ENCODE assay signal across 8 cellular contexts in genomic region chr2:157492189-157492773, GRCh38. TPM values are rescaled to one million over a fixed set of nuclear protein-coding genes. Genes with fewer than 3 reads are reported as not detected.
DNase-seq lines count a peak whose midpoint lies in the region; ATAC-seq, FAIRE-seq and TF ChIP-seq lines count a peak whose summit lies in the region.

No MANE protein-coding gene starts in this region.

- 8 to 10% (median 10%) methylated on average over 5 of the region's 5 CpGs for WGBS in ovary, 3 donors

- no peaks in the 10 kb centered on the region for H3K36me3 ChIP-seq in ovary

- intact Hi-C loops in ovary (cut with DNase I) = loop anchor here in 2 of 4 donors (5.0 to 10.0 kb wide), 3 partner anchors 283 to 1263 kb away; no protein-coding TSS in a partner anchor

- TF ChIP-seq CTCF in foreskin keratinocyte (conservative IDR thresholded peaks at IDR 0.05) (peak; percentile 83), ovary (IDR thresholded peaks at IDR 0.05) (peak in 2 of 3 donors; percentile 27 to 58)

- no peaks in the 10 kb centered on the region for H3K9me3 ChIP-seq in ovary

- H3K4me3 ChIP-seq in Jurkat, Clone E6-1 (ENCODE audit: low read length) = no peak overlapping the region
- H3K4me3 ChIP-seq in ovary = no peak overlapping the region

- no peak for TF ChIP-seq POLR2A in ovary (IDR thresholded peaks at IDR 0.05)

- peak; percentile 97 for ATAC-seq in GM21723 (IDR thresholded peaks at IDR 0.05; ENCODE audit: unreplicated experiment)
- peak; percentile 90 for ATAC-seq in foreskin keratinocyte

- peak; percentile 63 for FAIRE-seq in G401.6 (lab: Jason Lieb, UNC)

- DNase-seq in Jurkat, Clone E6-1 (ENCODE audit: low read depth, low spot score) = peak; percentile 64
- DNase-seq in RPMI7951 (ENCODE audit: low read depth) = peak; percentile 66
- DNase-seq in activated T-helper 9 cell treated with anti-CD3 and anti-CD28 coated beads, Interleukin-2, amount 50 U/mL, for 16 hours (ENCODE audit: low read depth) = peak; percentile 47
- DNase-seq in foreskin keratinocyte = peak in 1 of 2 donors; percentile 39
- DNase-seq in ovary = peak; percentile 49 to 70 (median 60)
- DNase-seq in ureter (ENCODE audit: low spot score) = peak; percentile 67

- peaks cover 30% of the 10 kb centered on the region for H3K27me3 ChIP-seq in foreskin keratinocyte
- H3K27me3 ChIP-seq in ovary = no peaks in the 10 kb centered on the region

- H3K27ac ChIP-seq in foreskin keratinocyte = no peak overlapping the region
- H3K27ac ChIP-seq in ovary = no peak overlapping the region

- no peak for TF ChIP-seq EP300 in ovary (IDR thresholded peaks at IDR 0.05)

- H3K4me1 ChIP-seq in foreskin keratinocyte (no peaks in the 10 kb centered on the region), ovary (ENCODE audit: insufficient read depth) (peaks cover 2% of the 10 kb centered on the region)

RNA-seq across cellular contexts. Expression of gene CYTIP, which starts 48.4 kb away (rescaled TPM):
- not detected for polyA plus RNA-seq in Jurkat, Clone E6-1 (2012; ENCODE audit: insufficient read depth, insufficient read length)
- 0.72 and 1.8 TPM in 2 replicates for total RNA-seq in RPMI7951 (2014; rRNA removed; shearing (Covaris generic))
- total RNA-seq in foreskin keratinocyte (not detected in 2 replicates), ovary (1 to 10 TPM in 6 of 7 donors, under 1 TPM in 1; 0.66 to 6.1 (median 2.7) TPM), ureter (15.8 TPM)
- polyA plus RNA-seq in foreskin keratinocyte (not detected in 2 replicates), ovary (1 to 10 TPM in 1 of 2 donors, under 1 TPM in 1; 0.73 to 4.2 TPM)
